In the genomic region with DNA sequence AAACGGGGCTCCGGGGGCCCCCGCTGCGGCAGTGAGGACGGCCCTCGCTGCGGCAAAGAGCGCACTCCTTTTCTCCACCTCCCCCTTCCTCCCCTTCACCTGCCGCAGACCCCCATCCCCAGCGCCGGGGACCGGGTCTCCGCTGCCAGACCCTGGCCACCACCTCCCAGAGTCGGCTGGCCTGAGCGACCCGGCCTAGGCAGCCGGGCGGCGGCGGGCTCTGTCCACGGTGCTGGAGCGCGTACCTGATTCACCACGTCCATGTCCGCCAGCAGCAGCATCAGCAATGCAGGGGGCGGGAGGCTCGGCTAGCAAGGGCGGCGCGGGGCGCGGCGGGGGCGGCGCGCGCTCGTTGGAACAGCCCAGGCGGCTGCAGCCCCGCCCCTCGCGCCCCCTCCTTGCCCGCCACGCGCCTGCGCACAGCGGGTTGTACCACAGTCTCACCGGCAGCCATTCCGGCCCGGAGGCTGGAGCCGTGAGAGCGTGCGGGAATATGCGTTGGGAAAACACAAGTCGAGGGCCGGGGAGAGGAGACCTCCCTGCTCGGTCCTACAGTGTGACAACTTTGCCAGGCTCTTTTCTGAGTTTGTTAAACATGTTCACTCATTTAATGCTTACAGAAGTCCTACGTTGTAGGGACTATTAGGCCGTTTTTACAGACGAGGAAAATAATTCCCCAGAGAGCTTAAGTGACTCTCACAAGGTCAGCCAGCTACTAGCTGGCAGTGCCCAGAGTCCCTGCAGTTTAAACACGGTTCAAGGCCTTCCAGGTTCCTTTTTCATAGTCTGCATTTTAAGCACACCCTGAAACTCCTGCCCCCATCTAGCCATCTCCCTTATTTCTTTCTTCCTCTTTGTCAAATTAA, we compare ENCODE assay signal across 1 cellular context.
TF ChIP-seq lines count a peak whose summit lies in the region.

A gene (minus strand): TSS at position 288 of the 866 bp plus-strand sequence. CDS start 7 bp downstream, at position 281.

TF ChIP-seq in HEK293, 187 proteins besides CTCF, POLR2A, EP300 and RAD21 (continued from another document):
- TF ChIP-seq, protein P1, sequence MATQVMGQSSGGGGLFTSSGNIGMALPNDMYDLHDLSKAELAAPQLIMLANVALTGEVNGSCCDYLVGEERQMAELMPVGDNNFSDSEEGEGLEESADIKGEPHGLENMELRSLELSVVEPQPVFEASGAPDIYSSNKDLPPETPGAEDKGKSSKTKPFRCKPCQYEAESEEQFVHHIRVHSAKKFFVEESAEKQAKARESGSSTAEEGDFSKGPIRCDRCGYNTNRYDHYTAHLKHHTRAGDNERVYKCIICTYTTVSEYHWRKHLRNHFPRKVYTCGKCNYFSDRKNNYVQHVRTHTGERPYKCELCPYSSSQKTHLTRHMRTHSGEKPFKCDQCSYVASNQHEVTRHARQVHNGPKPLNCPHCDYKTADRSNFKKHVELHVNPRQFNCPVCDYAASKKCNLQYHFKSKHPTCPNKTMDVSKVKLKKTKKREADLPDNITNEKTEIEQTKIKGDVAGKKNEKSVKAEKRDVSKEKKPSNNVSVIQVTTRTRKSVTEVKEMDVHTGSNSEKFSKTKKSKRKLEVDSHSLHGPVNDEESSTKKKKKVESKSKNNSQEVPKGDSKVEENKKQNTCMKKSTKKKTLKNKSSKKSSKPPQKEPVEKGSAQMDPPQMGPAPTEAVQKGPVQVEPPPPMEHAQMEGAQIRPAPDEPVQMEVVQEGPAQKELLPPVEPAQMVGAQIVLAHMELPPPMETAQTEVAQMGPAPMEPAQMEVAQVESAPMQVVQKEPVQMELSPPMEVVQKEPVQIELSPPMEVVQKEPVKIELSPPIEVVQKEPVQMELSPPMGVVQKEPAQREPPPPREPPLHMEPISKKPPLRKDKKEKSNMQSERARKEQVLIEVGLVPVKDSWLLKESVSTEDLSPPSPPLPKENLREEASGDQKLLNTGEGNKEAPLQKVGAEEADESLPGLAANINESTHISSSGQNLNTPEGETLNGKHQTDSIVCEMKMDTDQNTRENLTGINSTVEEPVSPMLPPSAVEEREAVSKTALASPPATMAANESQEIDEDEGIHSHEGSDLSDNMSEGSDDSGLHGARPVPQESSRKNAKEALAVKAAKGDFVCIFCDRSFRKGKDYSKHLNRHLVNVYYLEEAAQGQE (tag by site-specific recombination; IDR thresholded peaks at IDR 0.05): peak; percentile 98
- TF ChIP-seq ZNF544 (tag by site-specific recombination; IDR thresholded peaks at IDR 0.05): no peak
- peak; percentile 50; the same call in 1 of the 2 replicates for TF ChIP-seq ZNF596 (tag by site-specific recombination; IDR thresholded peaks at IDR 0.05)
- TF ChIP-seq SP2 (tag by site-specific recombination; IDR thresholded peaks at IDR 0.05): peak; percentile 53
- no peak for TF ChIP-seq ZNF747 (tag by site-specific recombination; IDR thresholded peaks at IDR 0.05)
- TF ChIP-seq YY2 (tag by site-specific recombination; IDR thresholded peaks at IDR 0.05): no peak
- TF ChIP-seq, protein P2, sequence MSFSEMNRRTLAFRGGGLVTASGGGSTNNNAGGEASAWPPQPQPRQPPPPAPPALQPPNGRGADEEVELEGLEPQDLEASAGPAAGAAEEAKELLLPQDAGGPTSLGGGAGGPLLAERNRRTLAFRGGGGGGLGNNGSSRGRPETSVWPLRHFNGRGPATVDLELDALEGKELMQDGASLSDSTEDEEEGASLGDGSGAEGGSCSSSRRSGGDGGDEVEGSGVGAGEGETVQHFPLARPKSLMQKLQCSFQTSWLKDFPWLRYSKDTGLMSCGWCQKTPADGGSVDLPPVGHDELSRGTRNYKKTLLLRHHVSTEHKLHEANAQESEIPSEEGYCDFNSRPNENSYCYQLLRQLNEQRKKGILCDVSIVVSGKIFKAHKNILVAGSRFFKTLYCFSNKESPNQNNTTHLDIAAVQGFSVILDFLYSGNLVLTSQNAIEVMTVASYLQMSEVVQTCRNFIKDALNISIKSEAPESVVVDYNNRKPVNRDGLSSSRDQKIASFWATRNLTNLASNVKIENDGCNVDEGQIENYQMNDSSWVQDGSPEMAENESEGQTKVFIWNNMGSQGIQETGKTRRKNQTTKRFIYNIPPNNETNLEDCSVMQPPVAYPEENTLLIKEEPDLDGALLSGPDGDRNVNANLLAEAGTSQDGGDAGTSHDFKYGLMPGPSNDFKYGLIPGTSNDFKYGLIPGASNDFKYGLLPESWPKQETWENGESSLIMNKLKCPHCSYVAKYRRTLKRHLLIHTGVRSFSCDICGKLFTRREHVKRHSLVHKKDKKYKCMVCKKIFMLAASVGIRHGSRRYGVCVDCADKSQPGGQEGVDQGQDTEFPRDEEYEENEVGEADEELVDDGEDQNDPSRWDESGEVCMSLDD (tag by site-specific recombination; IDR thresholded peaks at IDR 0.05): peak; percentile 30; the same call in 1 of the 2 replicates
- peak; percentile 91 for TF ChIP-seq IKZF3 (tag by site-specific recombination; IDR thresholded peaks at IDR 0.05)
- no peak for TF ChIP-seq ZNF16 (tag by site-specific recombination; IDR thresholded peaks at IDR 0.05; ENCODE audit: low read depth)
- TF ChIP-seq OSR2 (tag by site-specific recombination; IDR thresholded peaks at IDR 0.05): no peak
- TF ChIP-seq ZNF561 (tag by site-specific recombination; IDR thresholded peaks at IDR 0.05; ENCODE audit: borderline replicate concordance): peak; percentile 64; the same call in 1 of the 2 replicates
- TF ChIP-seq ZNF555 (tag by site-specific recombination; conservative IDR thresholded peaks at IDR 0.05): no peak
- no peak for TF ChIP-seq ZNF19 (tag by site-specific recombination; IDR thresholded peaks at IDR 0.05; ENCODE audit: low read depth)
- TF ChIP-seq ZNF335 (tag by site-specific recombination; conservative IDR thresholded peaks at IDR 0.05): peak; percentile 56
- TF ChIP-seq, protein P3, sequence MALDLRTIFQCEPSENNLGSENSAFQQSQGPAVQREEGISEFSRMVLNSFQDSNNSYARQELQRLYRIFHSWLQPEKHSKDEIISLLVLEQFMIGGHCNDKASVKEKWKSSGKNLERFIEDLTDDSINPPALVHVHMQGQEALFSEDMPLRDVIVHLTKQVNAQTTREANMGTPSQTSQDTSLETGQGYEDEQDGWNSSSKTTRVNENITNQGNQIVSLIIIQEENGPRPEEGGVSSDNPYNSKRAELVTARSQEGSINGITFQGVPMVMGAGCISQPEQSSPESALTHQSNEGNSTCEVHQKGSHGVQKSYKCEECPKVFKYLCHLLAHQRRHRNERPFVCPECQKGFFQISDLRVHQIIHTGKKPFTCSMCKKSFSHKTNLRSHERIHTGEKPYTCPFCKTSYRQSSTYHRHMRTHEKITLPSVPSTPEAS (tag by site-specific recombination; IDR thresholded peaks at IDR 0.05): peak; percentile 60
- TF ChIP-seq ZNF248 (tag by site-specific recombination; IDR thresholded peaks at IDR 0.05): no peak
- no peak for TF ChIP-seq ZNF843 (tag by site-specific recombination; IDR thresholded peaks at IDR 0.05)
- TF ChIP-seq ZBTB20 (tag by site-specific recombination; IDR thresholded peaks at IDR 0.05): peak; percentile 60; the same call in 1 of the 2 replicates
TF ChIP-seq in HEK293: peak in this region for 34.
